ENCODE assay signal across 22 cellular contexts in genomic region chr2:5021148-5021547, GRCh38.
DNase-seq lines count a peak whose midpoint lies in the region; ATAC-seq lines count a peak whose summit lies in the region.
"Had no signal": no experiment of that assay in that cellular context is flagged by ENCODE, and none has a peak within 500 bp of the region (broad histone marks: within the 10 kb centered on the region; RNA-seq: fewer than 3 reads in every experiment).

No MANE protein-coding gene starts in this region.

- no peak for ATAC-seq in HG03280 (IDR thresholded peaks at IDR 0.05; ENCODE audit: unreplicated experiment)
- ATAC-seq: activated T-cell treated with anti-CD3 and anti-CD28 coated beads, Interleukin-2, amount 50 U/mL, for 72 hours; left ventricle myocardium superior had no signal

- DNase-seq in NCI-H345 (lab: John Stamatoyannopoulos, UW) (peak; percentile 18), NCI-H345 treated with DMSO at 0.1 percent for 48 hours (lab: John Stamatoyannopoulos, UW; ENCODE audit: unreplicated experiment) (no peak), NCI-H2171 treated with DMSO at 0.1 percent for 48 hours (lab: John Stamatoyannopoulos, UW) (peak; percentile 86), SHP77 treated with DMSO at 0.1 percent for 48 hours (lab: John Stamatoyannopoulos, UW) (peak; percentile 64), cerebellar nuclear complex (lab: John Stamatoyannopoulos, UW) (no peak)
- DNase-seq in stimulated activated CD4-positive, alpha-beta T cell treated with anti-CD3 and anti-CD28 coated beads, Interleukin-15, amount 100 ng/mL, for 24 hours: no peak
- no peak for DNase-seq in stimulated activated CD4-positive, alpha-beta T cell treated with anti-CD3 and anti-CD28 coated beads, Interleukin-12 subunit alpha, Interleukin-12 subunit beta, amount 100 ng/mL, for 4 hours
- DNase-seq: activated CD4-positive, alpha-beta T cell treated with anti-CD3 and anti-CD28 coated beads, Interleukin-2, amount 10 ng/mL, durations not matched to agents 24 days and 14 days; activated naive CD4-positive, alpha-beta T cell treated with anti-CD3 and anti-CD28 coated beads for 36 hours; activated T-cell treated with anti-CD3 and anti-CD28 coated beads, Interleukin-2, amount 50 U/mL, for 72 hours; amniotic stem cell; Calu3; dermis blood vessel endothelial cell; H9; immature natural killer cell; left ventricle myocardium superior; MM.1S; ovary; Peyer's patch; stimulated activated CD8-positive, alpha-beta memory T cell treated with anti-CD3 and anti-CD28 coated beads, Interleukin-4, amount 100 ng/mL, for 48 hours; T-helper 2 cell had no signal

Comparison
In these comparisons a context has a peak if more than half of its experiments do, and no peak if none do; other contexts are left out.
1. DNase-seq: peak in NCI-H345 (single experiment), NCI-H2171 treated with DMSO at 0.1 percent for 48 hours (single experiment) and SHP77 treated with DMSO at 0.1 percent for 48 hours (single experiment); none in NCI-H345 treated with DMSO at 0.1 percent for 48 hours (single experiment), stimulated activated CD4-positive, alpha-beta T cell treated with anti-CD3 and anti-CD28 coated beads, Interleukin-15, amount 100 ng/mL, for 24 hours (single experiment), stimulated activated CD4-positive, alpha-beta T cell treated with anti-CD3 and anti-CD28 coated beads, Interleukin-12 subunit alpha, Interleukin-12 subunit beta, amount 100 ng/mL, for 4 hours (single experiment) and cerebellar nuclear complex (0 of 2).